In genomic region chr3:37639922-37640321, GRCh38 we compare ENCODE assay signal across 29 cellular contexts.
"Had no signal": no experiment of that assay in that cellular context is flagged by ENCODE, and none has a peak within 500 bp of the region (broad histone marks: within the 10 kb centered on the region; RNA-seq: fewer than 3 reads in every experiment).

No MANE protein-coding gene starts in this region.

- H3K9me3 Mint-ChIP-seq: natural killer cell; stimulated activated naive B cell treated with anti-CD40 and anti-IgM and Interleukin-4, amounts not matched to agents 10 μg/mL and 1 μg/mL and 100 μg/mL, for 72 hours; stimulated activated naive CD8-positive, alpha-beta T cell treated with anti-CD3 and anti-CD28 coated beads, Interleukin-15, Interleukin-2, amounts not matched to agents 100 ng/mL and 50 ng/mL, for 24 hours; type B pancreatic cell had no signal

- H3K9ac ChIP-seq: parathyroid adenoma had no signal

- H3K27me3 ChIP-seq: ovary, right lobe of liver, sigmoid colon, stomach, tibial artery, transverse colon, upper lobe of right lung, uterus had no signal

- DNase-seq: naive thymus-derived CD4-positive, alpha-beta T cell; natural killer cell; nephron progenitor cell; occipital lobe; ovary; posterior cingulate gyrus; psoas muscle; right cardiac atrium; right lobe of liver; sigmoid colon; small intestine; stimulated activated CD4-positive, alpha-beta T cell treated with anti-CD3 and anti-CD28 coated beads, Interleukin-15, amount 100 ng/mL, for 24 hours; stimulated activated CD4-positive, alpha-beta T cell treated with anti-CD3 and anti-CD28 coated beads, Interleukin-2, amount 100 ng/mL, for 24 hours; stimulated activated CD4-positive, alpha-beta T cell treated with anti-CD3 and anti-CD28 coated beads, Interleukin-2, amount 100 ng/mL, for 48 hours; stimulated activated CD4-positive, alpha-beta T cell treated with anti-CD3 and anti-CD28 coated beads, Interleukin-4, amount 100 ng/mL, for 24 hours; stimulated activated naive B cell treated with anti-CD40 and anti-IgM and Interleukin-4, amounts not matched to agents 10 μg/mL and 1 μg/mL and 100 μg/mL, for 72 hours; stimulated activated naive CD4-positive, alpha-beta T cell treated with Interleukin-2 at 50 U/mL for 16 hours; stomach; tibial artery; transverse colon; upper lobe of right lung; uterus had no signal

- H3K36me3 Mint-ChIP-seq: natural killer cell; stimulated activated effector memory CD8-positive, alpha-beta T cell treated with anti-CD3 and anti-CD28 coated beads, Interleukin-12 subunit alpha, Interleukin-12 subunit beta, amount 100 ng/mL, for 72 hours; stimulated activated naive B cell treated with anti-CD40 and anti-IgM and Interleukin-4, amounts not matched to agents 10 μg/mL and 1 μg/mL and 100 μg/mL, for 72 hours had no signal

- H2AFZ ChIP-seq: parathyroid adenoma had no signal

- H3K36me3 ChIP-seq: ovary, right lobe of liver, sigmoid colon, stomach, thoracic aorta, tibial artery, transverse colon, upper lobe of right lung, uterus had no signal

- H3K4me3 ChIP-seq: ovary, psoas muscle, right lobe of liver, sigmoid colon, stomach, thoracic aorta, tibial artery, transverse colon, upper lobe of right lung, uterus had no signal

- ATAC-seq: naive thymus-derived CD4-positive, alpha-beta T cell; natural killer cell; psoas muscle; stimulated activated naive B cell treated with anti-CD40 and anti-IgM and Interleukin-4, amounts not matched to agents 10 μg/mL and 1 μg/mL and 100 μg/mL, for 72 hours had no signal

- H3K27me3 Mint-ChIP-seq: stimulated activated naive CD8-positive, alpha-beta T cell treated with anti-CD3 and anti-CD28 coated beads, Interleukin-15, Interleukin-2, amounts not matched to agents 100 ng/mL and 50 ng/mL, for 24 hours; type B pancreatic cell had no signal

- H3K27ac Mint-ChIP-seq: naive thymus-derived CD4-positive, alpha-beta T cell; natural killer cell; progenitor cell of endocrine pancreas; stimulated activated effector memory CD8-positive, alpha-beta T cell treated with anti-CD3 and anti-CD28 coated beads, Interleukin-12 subunit alpha, Interleukin-12 subunit beta, amount 100 ng/mL, for 72 hours; stimulated activated naive B cell treated with anti-CD40 and anti-IgM and Interleukin-4, amounts not matched to agents 10 μg/mL and 1 μg/mL and 100 μg/mL, for 72 hours; stimulated activated naive CD8-positive, alpha-beta T cell treated with anti-CD3 and anti-CD28 coated beads, Interleukin-15, Interleukin-2, amounts not matched to agents 100 ng/mL and 50 ng/mL, for 24 hours; type B pancreatic cell had no signal

- H3K79me2 ChIP-seq: parathyroid adenoma had no signal

- H3K4me1 ChIP-seq: parathyroid adenoma, psoas muscle, right lobe of liver, transverse colon, upper lobe of right lung, uterus had no signal

- H3K4me1 Mint-ChIP-seq: naive thymus-derived CD4-positive, alpha-beta T cell; natural killer cell; neural crest cell; stimulated activated effector memory CD8-positive, alpha-beta T cell treated with anti-CD3 and anti-CD28 coated beads, Interleukin-12 subunit alpha, Interleukin-12 subunit beta, amount 100 ng/mL, for 72 hours; stimulated activated naive B cell treated with anti-CD40 and anti-IgM and Interleukin-4, amounts not matched to agents 10 μg/mL and 1 μg/mL and 100 μg/mL, for 72 hours had no signal

- H3K27ac ChIP-seq: ovary, parathyroid adenoma, psoas muscle, right lobe of liver, sigmoid colon, stomach, thoracic aorta, tibial artery, transverse colon, upper lobe of right lung, uterus had no signal

- H3K9me3 ChIP-seq: ovary, psoas muscle, right lobe of liver, sigmoid colon, stomach, thoracic aorta, tibial artery, transverse colon, upper lobe of right lung, uterus had no signal

- H3K4me3 Mint-ChIP-seq: naive thymus-derived CD4-positive, alpha-beta T cell; natural killer cell; nephron progenitor cell; neural crest cell; stimulated activated effector memory CD8-positive, alpha-beta T cell treated with anti-CD3 and anti-CD28 coated beads, Interleukin-12 subunit alpha, Interleukin-12 subunit beta, amount 100 ng/mL, for 72 hours; stimulated activated naive B cell treated with anti-CD40 and anti-IgM and Interleukin-4, amounts not matched to agents 10 μg/mL and 1 μg/mL and 100 μg/mL, for 72 hours; stimulated activated naive CD8-positive, alpha-beta T cell treated with anti-CD3 and anti-CD28 coated beads, Interleukin-15, Interleukin-2, amounts not matched to agents 100 ng/mL and 50 ng/mL, for 24 hours; type B pancreatic cell had no signal
